30 cellular contexts compared by ENCODE assay signal in the genomic region with DNA sequence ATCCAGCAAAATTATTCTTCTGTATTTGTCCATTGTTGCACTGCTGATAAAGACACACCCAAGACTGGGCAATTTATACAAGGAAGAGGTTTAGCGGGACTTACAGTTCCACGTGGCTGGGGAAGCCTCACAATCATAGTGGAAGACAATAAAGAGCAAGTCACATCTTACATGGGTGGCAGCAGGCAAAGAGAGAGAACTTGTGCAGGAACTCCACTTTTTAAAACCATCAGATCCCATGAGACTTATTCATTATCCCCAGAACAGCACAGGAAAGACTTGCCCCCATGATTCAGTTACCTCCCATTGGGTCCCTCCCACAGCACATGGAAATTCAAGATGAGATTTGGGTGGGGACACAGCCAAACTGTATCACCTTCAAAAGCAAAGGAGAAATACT.
"Had no signal": no experiment of that assay in that cellular context is flagged by ENCODE, and none has a peak within 500 bp of the region (broad histone marks: within the 10 kb centered on the region; RNA-seq: fewer than 3 reads in every experiment).

No MANE protein-coding gene starts in this region.

- H3K4me3 ChIP-seq: ascending aorta, breast epithelium, cardiac muscle cell, colonic mucosa, gastrocnemius medialis, heart left ventricle had no signal

- H3K27ac Mint-ChIP-seq: activated CD4-positive, alpha-beta memory T cell treated with anti-CD3 and anti-CD28 coated beads, Interleukin-2, amount 10 ng/mL, durations not matched to agents 7 days and 5 days; activated CD4-positive, alpha-beta T cell treated with anti-CD3 and anti-CD28 coated beads, Interleukin-2, amount 10 ng/mL, durations not matched to agents 7 days and 5 days; activated naive CD4-positive, alpha-beta T cell treated with anti-CD3 and anti-CD28 coated beads, Interleukin-2, amount 10 ng/mL, durations not matched to agents 7 days and 5 days; activated naive CD4-positive, alpha-beta T cell treated with anti-CD3 and anti-CD28 coated beads, Interleukin-2, amount 50 U/mL, for 72 hours; activated naive CD8-positive, alpha-beta T cell treated with anti-CD3 and anti-CD28 coated beads, Interleukin-2, amount 10 ng/mL, durations not matched to agents 7 days and 5 days; activated T-cell treated with anti-CD3 and anti-CD28 coated beads, Interleukin-2, amount 50 U/mL, for 24 hours; activated T-cell treated with anti-CD3 and anti-CD28 coated beads, Interleukin-2, amount 50 U/mL, for 72 hours; brain; T-helper 17 cell; T-helper 2 cell treated with Interferon-gamma antibody and Interleukin-4, amounts not matched to agents 5 μg/mL and 100 μg/mL, for 36 hours had no signal

- ATAC-seq: activated naive CD4-positive, alpha-beta T cell treated with anti-CD3 and anti-CD28 coated beads, Interleukin-2, amount 50 U/mL, for 72 hours; activated T-cell treated with anti-CD3 and anti-CD28 coated beads, Interleukin-2, amount 50 U/mL, for 72 hours; foreskin keratinocyte; gastrocnemius medialis; heart left ventricle; T-helper 17 cell had no signal

- H3K4me1 Mint-ChIP-seq: activated CD4-positive, alpha-beta memory T cell treated with anti-CD3 and anti-CD28 coated beads, Interleukin-2, amount 10 ng/mL, durations not matched to agents 7 days and 5 days; activated CD4-positive, alpha-beta T cell treated with anti-CD3 and anti-CD28 coated beads, Interleukin-2, amount 10 ng/mL, durations not matched to agents 7 days and 5 days; activated naive CD4-positive, alpha-beta T cell treated with anti-CD3 and anti-CD28 coated beads, Interleukin-2, amount 10 ng/mL, durations not matched to agents 7 days and 5 days; activated naive CD8-positive, alpha-beta T cell treated with anti-CD3 and anti-CD28 coated beads, Interleukin-2, amount 10 ng/mL, durations not matched to agents 7 days and 5 days; brain; T-helper 17 cell had no signal

- DNase-seq: activated CD4-positive, alpha-beta memory T cell treated with anti-CD3 and anti-CD28 coated beads, Interleukin-2, amount 10 ng/mL, durations not matched to agents 7 days and 5 days; activated CD4-positive, alpha-beta T cell treated with anti-CD3 and anti-CD28 coated beads for 1 hour; activated CD4-positive, alpha-beta T cell treated with anti-CD3 and anti-CD28 coated beads for 4 hours; activated CD4-positive, alpha-beta T cell treated with anti-CD3 and anti-CD28 coated beads, Interleukin-2, amount 10 ng/mL, durations not matched to agents 7 days and 5 days; activated CD4-positive, alpha-beta T cell treated with anti-CD3 and anti-CD28 coated beads, Interleukin-2, amount 50 U/mL, for 4 hours; activated CD8-positive, alpha-beta memory T cell treated with anti-CD3 and anti-CD28 coated beads, Interleukin-2, amount 50 U/mL, for 48 hours; activated gamma-delta T cell; activated naive CD4-positive, alpha-beta T cell; activated naive CD4-positive, alpha-beta T cell treated with anti-CD3 and anti-CD28 coated beads, Interleukin-2, amount 10 ng/mL, durations not matched to agents 7 days and 5 days; activated naive CD8-positive, alpha-beta T cell treated with anti-CD3 and anti-CD28 coated beads, Interleukin-2, amount 10 ng/mL, durations not matched to agents 7 days and 5 days; activated T-cell treated with anti-CD3 and anti-CD28 coated beads for 4 hours; activated T-cell treated with anti-CD3 and anti-CD28 coated beads, Interleukin-2, amount 50 U/mL, for 24 hours; activated T-cell treated with anti-CD3 and anti-CD28 coated beads, Interleukin-2, amount 50 U/mL, for 72 hours; central memory CD4-positive, alpha-beta T cell; cerebellar nuclear complex; colonic mucosa; effector CD8-positive, alpha-beta T cell; foreskin keratinocyte; gastrocnemius medialis; glutamatergic neuron; heart left ventricle; T-helper 1 cell; T-helper 17 cell had no signal

- H3K36me3 Mint-ChIP-seq: activated naive CD4-positive, alpha-beta T cell treated with anti-CD3 and anti-CD28 coated beads, Interleukin-2, amount 10 ng/mL, durations not matched to agents 7 days and 5 days; activated naive CD4-positive, alpha-beta T cell treated with anti-CD3 and anti-CD28 coated beads, Interleukin-2, amount 50 U/mL, for 72 hours; activated naive CD8-positive, alpha-beta T cell treated with anti-CD3 and anti-CD28 coated beads, Interleukin-2, amount 10 ng/mL, durations not matched to agents 7 days and 5 days; brain had no signal

- H3K9me3 ChIP-seq: ascending aorta, colonic mucosa, gastrocnemius medialis had no signal

- H3K4me3 Mint-ChIP-seq: activated CD4-positive, alpha-beta memory T cell treated with anti-CD3 and anti-CD28 coated beads, Interleukin-2, amount 10 ng/mL, durations not matched to agents 7 days and 5 days; activated CD4-positive, alpha-beta T cell treated with anti-CD3 and anti-CD28 coated beads, Interleukin-2, amount 10 ng/mL, durations not matched to agents 7 days and 5 days; activated naive CD4-positive, alpha-beta T cell treated with anti-CD3 and anti-CD28 coated beads, Interleukin-2, amount 10 ng/mL, durations not matched to agents 7 days and 5 days; activated naive CD8-positive, alpha-beta T cell treated with anti-CD3 and anti-CD28 coated beads, Interleukin-2, amount 10 ng/mL, durations not matched to agents 7 days and 5 days; activated T-cell treated with anti-CD3 and anti-CD28 coated beads, Interleukin-2, amount 50 U/mL, for 24 hours; activated T-cell treated with anti-CD3 and anti-CD28 coated beads, Interleukin-2, amount 50 U/mL, for 72 hours; brain; T-helper 17 cell; T-helper 2 cell treated with Interferon-gamma antibody and Interleukin-4, amounts not matched to agents 5 μg/mL and 100 μg/mL, for 36 hours had no signal

- H3K9me3 Mint-ChIP-seq: activated naive CD4-positive, alpha-beta T cell treated with anti-CD3 and anti-CD28 coated beads, Interleukin-2, amount 10 ng/mL, durations not matched to agents 7 days and 5 days had no signal

- H3K27me3 ChIP-seq: ascending aorta, breast epithelium, cardiac muscle cell, colonic mucosa, foreskin keratinocyte, gastrocnemius medialis, heart left ventricle had no signal

- H3K4me1 ChIP-seq: ascending aorta, breast epithelium, colonic mucosa, foreskin keratinocyte, gastrocnemius medialis, heart left ventricle had no signal

- H3K36me3 ChIP-seq: ascending aorta, breast epithelium, cardiac muscle cell, colonic mucosa, gastrocnemius medialis, heart left ventricle had no signal

- H3K27ac ChIP-seq: ascending aorta, breast epithelium, cardiac muscle cell, colonic mucosa, epithelial cell of prostate, foreskin keratinocyte, gastrocnemius medialis, heart left ventricle had no signal

- H3K27me3 Mint-ChIP-seq: activated CD4-positive, alpha-beta memory T cell treated with anti-CD3 and anti-CD28 coated beads, Interleukin-2, amount 10 ng/mL, durations not matched to agents 7 days and 5 days; activated naive CD4-positive, alpha-beta T cell treated with anti-CD3 and anti-CD28 coated beads, Interleukin-2, amount 10 ng/mL, durations not matched to agents 7 days and 5 days; activated T-cell treated with anti-CD3 and anti-CD28 coated beads, Interleukin-2, amount 50 U/mL, for 24 hours; T-helper 17 cell had no signal
